11 cellular contexts compared by ENCODE assay signal in the genomic region with DNA sequence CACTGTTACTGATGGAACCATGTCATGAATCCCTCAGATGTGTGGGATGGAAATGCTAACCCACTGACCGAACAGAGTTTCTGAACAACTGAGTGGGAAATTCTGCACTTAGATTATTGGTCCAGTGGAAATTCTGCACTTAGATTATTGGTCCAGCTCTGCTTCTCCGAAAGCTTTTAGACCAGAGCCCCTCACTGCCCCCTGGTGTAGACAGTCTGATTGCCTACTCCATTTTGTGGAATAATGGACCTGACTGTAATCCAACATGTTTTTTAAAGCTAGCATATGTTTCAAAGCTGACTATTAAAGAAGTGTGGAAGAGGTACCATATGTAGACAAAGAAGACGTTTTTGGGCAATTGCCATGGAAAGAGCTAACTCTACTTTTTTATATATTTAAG. TPM values are rescaled to one million over a fixed set of nuclear protein-coding genes. Genes with fewer than 3 reads are reported as not detected.
DNase-seq lines count a peak whose midpoint lies in the region; ATAC-seq and TF ChIP-seq lines count a peak whose summit lies in the region.
"Had no signal": no experiment of that assay in that cellular context is flagged by ENCODE, and none has a peak within 500 bp of the region (broad histone marks: within the 10 kb centered on the region; RNA-seq: fewer than 3 reads in every experiment).

No MANE protein-coding gene starts in this region.

- H3K27ac ChIP-seq in PC-9, result no peak overlapping the region
- no peak overlapping the region for H3K27ac ChIP-seq in coronary artery
- H3K27ac ChIP-seq in adrenal gland, result no peak overlapping the region
- no peak overlapping the region for H3K27ac ChIP-seq in left lung
- H3K27ac ChIP-seq: stomach had no signal

- H3K27ac Mint-ChIP-seq in activated CD4-positive, alpha-beta T cell treated with anti-CD3 and anti-CD28 coated beads, Interleukin-2, amount 10 ng/mL, durations not matched to agents 7 days and 5 days, result no peak overlapping the region

- no peaks in the 10 kb centered on the region for H4K20me1 ChIP-seq in PC-9 (ENCODE audit: insufficient read depth)

- H3K27me3 ChIP-seq in PC-9 (ENCODE audit: insufficient read depth, low read depth) (no peaks in the 10 kb centered on the region), adrenal gland (no peaks in the 10 kb centered on the region), left lung (no peaks in the 10 kb centered on the region)
- H3K27me3 ChIP-seq: stomach had no signal

- H3K4me3 ChIP-seq in AG04449 (ENCODE audit: low read depth, low read length), result no peak overlapping the region
- H3K4me3 ChIP-seq in GM12864 (ENCODE audit: low read depth, low read length), result no peak overlapping the region
- no peak overlapping the region for H3K4me3 ChIP-seq in PC-9
- H3K4me3 ChIP-seq in fibroblast of villous mesenchyme (ENCODE audit: low read depth, low read length), result no peak overlapping the region
- H3K4me3 ChIP-seq in coronary artery, result no peak overlapping the region
- H3K4me3 ChIP-seq in adrenal gland, result no peak overlapping the region
- no peak overlapping the region for H3K4me3 ChIP-seq in left lung
- H3K4me3 ChIP-seq: stomach had no signal

- no peaks in the 10 kb centered on the region for H3K4me1 ChIP-seq in PC-9 (replicated peaks; ENCODE audit: insufficient read depth)
- H3K4me1 ChIP-seq in adrenal gland (replicated peaks in 1 of 2), result no peaks in the 10 kb centered on the region
- peaks cover 0 to 7% of the 10 kb centered on the region in 2 donors for H3K4me1 ChIP-seq in left lung
- H3K4me1 ChIP-seq: stomach had no signal

- H3K36me3 Mint-ChIP-seq in activated CD4-positive, alpha-beta T cell treated with anti-CD3 and anti-CD28 coated beads, Interleukin-2, amount 10 ng/mL, durations not matched to agents 7 days and 5 days (ENCODE audit: low read depth), result no peaks in the 10 kb centered on the region

- DNase-seq in AG04449 (ENCODE audit: low read depth, low spot score), result no peak
- DNase-seq in GM12864 (ENCODE audit: low read depth), result no peak
- DNase-seq in PC-9, result no peak
- DNase-seq in fibroblast of villous mesenchyme (ENCODE audit: low read depth), result no peak
- DNase-seq in coronary artery (ENCODE audit: low spot score), result no peak
- DNase-seq in activated CD4-positive, alpha-beta T cell treated with anti-CD3 and anti-CD28 coated beads, Interleukin-2, amount 10 ng/mL, durations not matched to agents 7 days and 5 days, result no peak
- DNase-seq in adrenal gland, result no peak
- no peak for DNase-seq in left lung
- DNase-seq: hypothalamus, NCI-H2171 treated with DMSO at 0.1 percent for 48 hours, stomach had no signal

- no peak for TF ChIP-seq POLR2A in adrenal gland (IDR thresholded peaks at IDR 0.05)

- H3K4me3 Mint-ChIP-seq in activated CD4-positive, alpha-beta T cell treated with anti-CD3 and anti-CD28 coated beads, Interleukin-2, amount 10 ng/mL, durations not matched to agents 7 days and 5 days, result no peak overlapping the region

- 89 to 95% (median 92%) methylated on average over 3 of the region's 3 CpGs for WGBS in adrenal gland, 4 donors

- TF ChIP-seq CTCF in AG04449 (IDR thresholded peaks at IDR 0.05; ENCODE audit: insufficient read depth, low read length, missing control alignments) (peak; percentile 11), GM12864 (IDR thresholded peaks at IDR 0.05; ENCODE audit: low read depth, low read length, missing control alignments) (peak; percentile 11), PC-9 (conservative IDR thresholded peaks at IDR 0.05) (0 out of 2 replicates have a peak, but pooled peaks have one; percentile 18), fibroblast of villous mesenchyme (IDR thresholded peaks at IDR 0.05; ENCODE audit: insufficient read depth, low read depth, low read length) (peak; percentile 51), coronary artery (IDR thresholded peaks at IDR 0.05) (no peak), adrenal gland (IDR thresholded peaks at IDR 0.05) (peak in 1 of 6 experiments; percentile 15), left lung (IDR thresholded peaks at IDR 0.05) (no peak)

- no peak overlapping the region for H3K4me2 ChIP-seq in PC-9

- H3F3A ChIP-seq in PC-9 (ENCODE audit: insufficient read depth, low read depth), result no peaks in the 10 kb centered on the region

- H3K27me3 Mint-ChIP-seq in activated CD4-positive, alpha-beta T cell treated with anti-CD3 and anti-CD28 coated beads, Interleukin-2, amount 10 ng/mL, durations not matched to agents 7 days and 5 days, result no peaks in the 10 kb centered on the region

- no peaks in the 10 kb centered on the region for H3K9me3 ChIP-seq in PC-9 (ENCODE audit: insufficient read depth, low read depth)
- H3K9me3 ChIP-seq in adrenal gland (replicated peaks in 1 of 3), result no peaks in the 10 kb centered on the region
- no peaks in the 10 kb centered on the region for H3K9me3 ChIP-seq in left lung
- H3K9me3 ChIP-seq: stomach had no signal

- no TSS peak for BruUV-seq in PC-9 (replicated peaks; lab: Mats Ljungman, UMichigan)

- H3K79me2 ChIP-seq in PC-9 (ENCODE audit: low read depth), result no peaks in the 10 kb centered on the region

- H3K9me3 Mint-ChIP-seq in activated CD4-positive, alpha-beta T cell treated with anti-CD3 and anti-CD28 coated beads, Interleukin-2, amount 10 ng/mL, durations not matched to agents 7 days and 5 days, result no peaks in the 10 kb centered on the region

- ATAC-seq in left lung, result no peak

- H3K9me2 ChIP-seq in PC-9 (ENCODE audit: insufficient read depth), result no peaks in the 10 kb centered on the region

- H3K4me1 Mint-ChIP-seq in activated CD4-positive, alpha-beta T cell treated with anti-CD3 and anti-CD28 coated beads, Interleukin-2, amount 10 ng/mL, durations not matched to agents 7 days and 5 days, result no peaks in the 10 kb centered on the region

- H3K36me3 ChIP-seq in PC-9 (ENCODE audit: low read depth), result no peaks in the 10 kb centered on the region
- no peaks in the 10 kb centered on the region for H3K36me3 ChIP-seq in adrenal gland (replicated peaks in 1 of 2)
- no peaks in the 10 kb centered on the region for H3K36me3 ChIP-seq in left lung
- H3K36me3 ChIP-seq: stomach had no signal

- CTCF ChIA-PET in AG04449 (lab: Yijun Ruan, JAX), result interaction anchor here (0.7 to 1.4 kb wide), 4 partner anchors 11 to 348 kb away, joined by 3 to 9 read pairs (median 3); no protein-coding TSS in a partner anchor
- CTCF ChIA-PET in PC-9 (lab: Charles Lee), result no interaction called here
- CTCF ChIA-PET in activated CD4-positive, alpha-beta T cell treated with anti-CD3 and anti-CD28 coated beads, Interleukin-2, amount 10 ng/mL, durations not matched to agents 7 days and 5 days (lab: Charles Lee), result interaction anchor here (0.6 kb wide), 1 partner anchor 12 kb away, joined by 6 read pairs; no protein-coding TSS in a partner anchor

- POLR2A ChIA-PET in AG04449 (lab: Yijun Ruan, JAX) (no interaction called here), PC-9 (lab: Charles Lee; ENCODE audit: unreplicated experiment) (no interaction called here)
- POLR2A ChIA-PET in activated CD4-positive, alpha-beta T cell treated with anti-CD3 and anti-CD28 coated beads, Interleukin-2, amount 10 ng/mL, durations not matched to agents 7 days and 5 days (lab: Charles Lee), result no interaction called here

- intact Hi-C loops in PC-9 (cut with micrococcal nuclease; ENCODE audit: unreplicated experiment) (no loop called here), adrenal gland (cut with DNase I) (no loop called here), left lung (cut with DNase I) (no loop called here)

- H2AFZ ChIP-seq in PC-9, result no peak overlapping the region

RNA-seq across cellular contexts. Expression of a gene that starts 50.3 kb away (rescaled TPM):
- total RNA-seq in PC-9 (2021) (0.44 and 0.60 TPM in 2 replicates), fibroblast of villous mesenchyme (12.5 and 21.3 TPM in 2 replicates), adrenal gland (10 to 100 TPM in 2 of 8 donors, 1 to 10 TPM in 6; 6.4 to 16.0 (median 7.4) TPM), left lung (100 to 1,000 TPM; 104 to 119 TPM)
- total RNA-seq in activated CD4-positive, alpha-beta T cell treated with anti-CD3 and anti-CD28 coated beads, Interleukin-2, amount 10 ng/mL, durations not matched to agents 7 days and 5 days, result not detected
- polyA plus RNA-seq in adrenal gland, result 10 to 100 TPM in 2 of 3 donors, 1 to 10 TPM in 1; 2.4 to 22.1 (median 14.9) TPM

Comparison
In these comparisons a context has a peak if more than half of its experiments do, and no peak if none do; other contexts are left out.
1. CTCF ChIP-seq: peak in AG04449 (single experiment), GM12864 (single experiment), PC-9 (single experiment) and fibroblast of villous mesenchyme (single experiment); none in coronary artery (single experiment) and left lung (0 of 2).